Comparison of ENCODE assay signal across 14 cellular contexts in the genomic region with DNA sequence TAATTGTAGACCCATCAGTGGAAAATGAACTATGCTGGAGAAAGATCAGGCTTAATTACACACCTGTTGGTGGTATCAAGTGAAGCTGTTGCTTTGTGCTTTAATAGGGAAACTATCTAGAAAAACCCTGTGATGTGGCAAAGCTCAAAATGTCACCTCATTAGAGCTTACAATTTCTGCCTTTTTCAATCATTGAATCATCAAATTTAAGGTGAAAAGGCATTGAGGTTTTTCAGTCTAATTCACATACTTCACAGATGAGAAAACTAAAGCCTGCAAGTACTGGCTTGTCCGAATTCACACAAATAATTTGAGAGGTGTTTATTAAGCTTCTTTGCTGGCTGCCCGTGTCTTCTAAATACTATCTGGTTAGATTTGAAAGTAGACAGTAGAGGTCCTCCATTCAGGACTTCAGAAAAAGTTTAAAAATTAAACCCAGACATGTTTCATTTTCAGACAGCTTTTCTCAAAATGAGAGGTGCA.
A peak's percentile ranks its signal among the peaks of the same experiment; 100 is the strongest.
DNase-seq lines count a peak whose midpoint lies in the region; ATAC-seq, FAIRE-seq and TF ChIP-seq lines count a peak whose summit lies in the region.
"Had no signal": no experiment of that assay in that cellular context is flagged by ENCODE, and none has a peak within 500 bp of the region (broad histone marks: within the 10 kb centered on the region; RNA-seq: fewer than 3 reads in every experiment).

No MANE protein-coding gene starts in this region.

- DNase-seq in NCI-H1105 (lab: John Stamatoyannopoulos, UW) (peak; percentile 33), NCI-H187 treated with DMSO at 0.1 percent for 48 hours (lab: John Stamatoyannopoulos, UW) (no peak), NCI-H526 treated with DMSO at 0.1 percent for 48 hours (lab: John Stamatoyannopoulos, UW) (no peak), Kasumi-1 (lab: John Stamatoyannopoulos, UW) (no peak), kidney (no peak)
- DNase-seq: activated naive CD8-positive, alpha-beta T cell treated with anti-CD3 and anti-CD28 coated beads, Interleukin-2, amount 10 ng/mL, durations not matched to agents 7 days and 5 days; NCI-H510A treated with DMSO at 0.1 percent for 48 hours; stomach had no signal

- H3K4me1 ChIP-seq in kidney (ENCODE audit: control insufficient read depth in 1 of 2, insufficient read depth in 1 of 2, low read depth in 1 of 2, low read length in 2 of 2): no peaks in the 10 kb centered on the region
- H3K4me1 ChIP-seq: BLaER1, stomach had no signal

- no peak overlapping the region for H3K9ac ChIP-seq in kidney (ENCODE audit: low read length in 2 of 2)
- H3K9ac ChIP-seq: BLaER1 had no signal

- no peak overlapping the region for H3K27ac ChIP-seq in kidney (ENCODE audit: low read depth in 2 of 2, low read length in 2 of 2)
- H3K27ac ChIP-seq: BLaER1, HL-60, stomach had no signal

- ATAC-seq in GM18870 (IDR thresholded peaks at IDR 0.05; ENCODE audit: unreplicated experiment) (peak; percentile 94), GM21423 (IDR thresholded peaks at IDR 0.05; ENCODE audit: unreplicated experiment) (peak; percentile 97), HG02970 (IDR thresholded peaks at IDR 0.05; ENCODE audit: low FRiP score, unreplicated experiment) (peak; percentile 89)

- intact Hi-C loops in kidney (cut with DNase I): no loop called here

- no peak for FAIRE-seq in kidney (lab: Jason Lieb, UNC)
- FAIRE-seq: colon had no signal

- no peaks in the 10 kb centered on the region for H3K9me3 ChIP-seq in kidney (ENCODE audit: control insufficient read depth in 1 of 2, low read length in 2 of 2)
- H3K9me3 ChIP-seq: BLaER1 had no signal

- TF ChIP-seq CTCF in kidney (IDR thresholded peaks at IDR 0.05; ENCODE audit: borderline replicate concordance, extremely low read depth, insufficient read depth): no peak

- no peak overlapping the region for H3K4me3 ChIP-seq in kidney (ENCODE audit: low read length in 2 of 2)
- H3K4me3 ChIP-seq: BLaER1, stomach had no signal

- H3K36me3 ChIP-seq in kidney (ENCODE audit: control insufficient read depth in 1 of 2, insufficient read depth in 2 of 2, low read length in 2 of 2): no peaks in the 10 kb centered on the region
- H3K36me3 ChIP-seq: BLaER1, stomach had no signal
